ENCODE assay signal across 17 cellular contexts in genomic region chr10:131215776-131216175, GRCh38.
"Had no signal": no experiment of that assay in that cellular context is flagged by ENCODE, and none has a peak within 500 bp of the region (broad histone marks: within the 10 kb centered on the region; RNA-seq: fewer than 3 reads in every experiment).

No MANE protein-coding gene starts in this region.

- H3K4me1 ChIP-seq: heart left ventricle, left ventricle myocardium inferior, sigmoid colon, tibial nerve had no signal

- H3K4me3 ChIP-seq: dorsolateral prefrontal cortex, heart left ventricle, left ventricle myocardium inferior, mucosa of descending colon, sigmoid colon, skin epidermis, tibial nerve had no signal

- H3K27ac ChIP-seq: dorsolateral prefrontal cortex, heart left ventricle, left ventricle myocardium inferior, neutrophil, sigmoid colon, skin epidermis, tibial nerve had no signal

- DNase-seq: central memory CD4-positive, alpha-beta T cell; cortex of kidney; effector CD8-positive, alpha-beta T cell; heart left ventricle; hippocampal formation; left ventricle myocardium inferior; mammary epithelial cell; mucosa of descending colon; sigmoid colon; stimulated activated CD4-positive, alpha-beta T cell treated with anti-CD3 and anti-CD28 coated beads, Interleukin-2, amount 100 ng/mL, for 48 hours; stimulated activated naive CD4-positive, alpha-beta T cell treated with Interleukin-2 at 50 U/mL for 16 hours had no signal

- H3K36me3 ChIP-seq: heart left ventricle, left ventricle myocardium inferior, neutrophil, sigmoid colon, tibial nerve had no signal

- H3K9me3 ChIP-seq: heart left ventricle, left ventricle myocardium inferior, neutrophil, sigmoid colon, tibial nerve had no signal

- H3K27me3 ChIP-seq: neutrophil, sigmoid colon, tibial nerve had no signal

- ATAC-seq: esophagus mucosa; heart left ventricle; mucosa of descending colon; naive thymus-derived CD8-positive, alpha-beta T cell had no signal
